Comparison of ENCODE assay signal across 10 cellular contexts in genomic region chr13:114107686-114108081, GRCh38. TPM values are rescaled to one million over a fixed set of nuclear protein-coding genes. Genes with fewer than 3 reads are reported as not detected.
DNase-seq lines count a peak whose midpoint lies in the region; ATAC-seq and TF ChIP-seq lines count a peak whose summit lies in the region.
"Had no signal": no experiment of that assay in that cellular context is flagged by ENCODE, and none has a peak within 500 bp of the region (broad histone marks: within the 10 kb centered on the region; RNA-seq: fewer than 3 reads in every experiment).

No MANE protein-coding gene starts in this region.

- no peaks in the 10 kb centered on the region for H3K27me3 ChIP-seq in ACC112 (ENCODE audit: insufficient read depth, low read length)

- H2AFZ ChIP-seq in ACC112 (ENCODE audit: low read length, unreplicated experiment): no peak overlapping the region

- H3K79me2 ChIP-seq in ACC112 (ENCODE audit: control insufficient read depth, insufficient read depth, low read length, unreplicated experiment): peaks cover 90% of the 10 kb centered on the region

- no peaks in the 10 kb centered on the region for H3K36me3 ChIP-seq in ACC112 (ENCODE audit: insufficient read depth, low read length)
- H3K36me3 ChIP-seq in mucosa of descending colon (ENCODE audit: low read depth): no peaks in the 10 kb centered on the region

- no peak for ATAC-seq in effector memory CD8-positive, alpha-beta T cell (replicated peaks)
- no peak for ATAC-seq in mucosa of descending colon
- no peak for ATAC-seq in GM19023 (IDR thresholded peaks at IDR 0.05; ENCODE audit: unreplicated experiment)
- ATAC-seq: activated T-cell treated with anti-CD3 and anti-CD28 coated beads, Interleukin-2, amount 50 U/mL, for 72 hours had no signal

- H3K9me3 Mint-ChIP-seq in effector memory CD8-positive, alpha-beta T cell: no peaks in the 10 kb centered on the region
- H3K9me3 Mint-ChIP-seq in endothelial cell (ENCODE audit: unreplicated experiment): no peaks in the 10 kb centered on the region
- H3K9me3 Mint-ChIP-seq: activated T-cell treated with anti-CD3 and anti-CD28 coated beads, Interleukin-2, amount 50 U/mL, for 72 hours had no signal

- intact Hi-C loops in mucosa of descending colon (cut with DNase I, micrococcal nuclease): no loop called here

- peak overlapping the region; percentile 54 for H3K27ac ChIP-seq in ACC112 (ENCODE audit: low read depth, low read length)
- H3K27ac ChIP-seq: C4-2B had no signal

- H3K9me3 ChIP-seq in mucosa of descending colon: no peaks in the 10 kb centered on the region

- peaks cover 73% of the 10 kb centered on the region for H3K36me3 Mint-ChIP-seq in effector memory CD8-positive, alpha-beta T cell (ENCODE audit: insufficient read depth)
- H3K36me3 Mint-ChIP-seq in endothelial cell (ENCODE audit: low read depth, unreplicated experiment): peaks cover 14% of the 10 kb centered on the region

- peaks cover 57 to 64% of the 10 kb centered on the region in 2 donors for H3K4me1 Mint-ChIP-seq in effector memory CD8-positive, alpha-beta T cell (ENCODE audit: low read depth in 2 of 2)
- H3K4me1 Mint-ChIP-seq in endothelial cell (ENCODE audit: unreplicated experiment): peaks cover 63% of the 10 kb centered on the region

- peak overlapping the region; percentile 85 to 88 for H3K4me3 Mint-ChIP-seq in effector memory CD8-positive, alpha-beta T cell
- H3K4me3 Mint-ChIP-seq in endothelial cell (ENCODE audit: unreplicated experiment): no peak overlapping the region

- H3K4me1 ChIP-seq in ACC112 (ENCODE audit: control insufficient read depth, insufficient read depth, low read length, unreplicated experiment) (peaks cover 34% of the 10 kb centered on the region), mucosa of descending colon (ENCODE audit: low read depth) (peaks cover 7% of the 10 kb centered on the region)

- H3K4me3 ChIP-seq in ACC112 (ENCODE audit: low read depth, low read length) (no peak overlapping the region), mucosa of descending colon (no peak overlapping the region)

- H3K27ac Mint-ChIP-seq in effector memory CD8-positive, alpha-beta T cell: peak overlapping the region; percentile 96
- no peak overlapping the region for H3K27ac Mint-ChIP-seq in endothelial cell (ENCODE audit: unreplicated experiment)

- TF ChIP-seq CTCF in mucosa of descending colon (IDR thresholded peaks at IDR 0.05) (no peak), endothelial cell (IDR thresholded peaks at IDR 0.05; ENCODE audit: unreplicated experiment) (no peak)

- DNase-seq in M059J (ENCODE audit: low read depth): peak; percentile 69
- no peak for DNase-seq in effector memory CD8-positive, alpha-beta T cell
- DNase-seq in mucosa of descending colon: peak; percentile 19 to 55 (median 21)
- DNase-seq in globus pallidus (ENCODE audit: low spot score): no peak
- no peak for DNase-seq in endothelial cell (ENCODE audit: low spot score)
- DNase-seq in NCI-H446 (lab: John Stamatoyannopoulos, UW): no peak

- H3K27me3 Mint-ChIP-seq in effector memory CD8-positive, alpha-beta T cell: no peaks in the 10 kb centered on the region
- peaks cover 18% of the 10 kb centered on the region for H3K27me3 Mint-ChIP-seq in endothelial cell (ENCODE audit: unreplicated experiment)

RNA-seq across cellular contexts. Expression of gene RASA3, which starts 24.7 kb away (rescaled TPM):
- total RNA-seq in M059J (2014; rRNA removed; shearing (Covaris generic)): 15.5 and 23.9 TPM in 2 replicates
- 10 to 100 TPM in 1 of 3 donors, 1 to 10 TPM in 2; 7.9 to 19.0 (median 8.4) TPM for total RNA-seq in mucosa of descending colon
- total RNA-seq in endothelial cell (ENCODE audit: unreplicated experiment): 34.0 TPM

Comparison
In these comparisons a context has a peak if more than half of its experiments do, and no peak if none do; other contexts are left out.
1. DNase-seq: peak in M059J (single experiment) and mucosa of descending colon (3 of 3); none in effector memory CD8-positive, alpha-beta T cell (0 of 3), globus pallidus (single experiment), endothelial cell (single experiment) and NCI-H446 (0 of 2).